ENCODE assay signal across 18 cellular contexts in genomic region chr13:99565478-99566124, GRCh38. TPM values are rescaled to one million over a fixed set of nuclear protein-coding genes. Genes with fewer than 3 reads are reported as not detected.
DNase-seq lines count a peak whose midpoint lies in the region; ATAC-seq and TF ChIP-seq lines count a peak whose summit lies in the region.
"Had no signal": no experiment of that assay in that cellular context is flagged by ENCODE, and none has a peak within 500 bp of the region (broad histone marks: within the 10 kb centered on the region; RNA-seq: fewer than 3 reads in every experiment).

No MANE protein-coding gene starts in this region.

- H3K4me3 ChIP-seq in CD4-positive, alpha-beta memory T cell (ENCODE audit: low read length in 2 of 2): no peak overlapping the region
- H3K4me3 ChIP-seq in astrocyte of the spinal cord (ENCODE audit: low read depth, low read length) (no peak overlapping the region), osteoblast (ENCODE audit: insufficient read depth, low read length) (no peak overlapping the region), PC-3 (ENCODE audit: low read length) (no peak overlapping the region)

- H3K4me1 Mint-ChIP-seq in CD4-positive, alpha-beta memory T cell: peaks cover 3 to 11% (median 5%) of the 10 kb centered on the region in 4 donors
- H3K4me1 Mint-ChIP-seq in mesothelial cell of epicardium: no peaks in the 10 kb centered on the region

- peaks cover 5% of the 10 kb centered on the region for H3K4me1 ChIP-seq in CD4-positive, alpha-beta memory T cell (ENCODE audit: insufficient read depth, low read length)
- H3K4me1 ChIP-seq in osteoblast (ENCODE audit: insufficient read depth, low read length): no peaks in the 10 kb centered on the region
- no peaks in the 10 kb centered on the region for H3K4me1 ChIP-seq in PC-3 (ENCODE audit: insufficient read depth, low read length)
- H3K4me1 ChIP-seq: BE2C, foreskin keratinocyte had no signal

- H3K9me3 Mint-ChIP-seq in CD4-positive, alpha-beta memory T cell: peaks cover 0 to 18% (median 14%) of the 10 kb centered on the region in 8 donors
- peaks cover 13% of the 10 kb centered on the region for H3K9me3 Mint-ChIP-seq in mesothelial cell of epicardium

- H2AFZ ChIP-seq in osteoblast (ENCODE audit: low read length) (no peak overlapping the region), PC-3 (ENCODE audit: low read length) (no peak overlapping the region)

- H3K36me3 ChIP-seq in CD4-positive, alpha-beta memory T cell (ENCODE audit: insufficient read depth, low read length): peaks cover 15% of the 10 kb centered on the region
- H3K36me3 ChIP-seq in osteoblast (ENCODE audit: insufficient read depth, low read length): peaks cover 6% of the 10 kb centered on the region
- no peaks in the 10 kb centered on the region for H3K36me3 ChIP-seq in PC-3 (ENCODE audit: low read depth, low read length)

- H3K4me3 Mint-ChIP-seq in CD4-positive, alpha-beta memory T cell: peak overlapping the region; percentile 61 to 85 (median 80)
- no peak overlapping the region for H3K4me3 Mint-ChIP-seq in mesothelial cell of epicardium

- H3K79me2 ChIP-seq in osteoblast (ENCODE audit: insufficient read depth, low read length) (no peaks in the 10 kb centered on the region), PC-3 (ENCODE audit: low read length) (no peaks in the 10 kb centered on the region)

- intact Hi-C loops in CD4-positive, alpha-beta memory T cell (cut with micrococcal nuclease): no loop called here
- intact Hi-C loops in PC-3 (cut with micrococcal nuclease): no loop called here

- H3K4me2 ChIP-seq in osteoblast (ENCODE audit: insufficient read depth, low read length) (no peak overlapping the region), PC-3 (ENCODE audit: low read length) (no peak overlapping the region)

- CTCF ChIA-PET in CD4-positive, alpha-beta memory T cell (lab: Charles Lee; ENCODE audit: partially characterized antibody): interaction anchor here (0.7 to 1.5 kb wide), 3 partner anchors 36 to 310 kb away, joined by 3 to 5 read pairs (median 3); no protein-coding TSS in a partner anchor
- CTCF ChIA-PET in PC-3 (lab: Charles Lee): no interaction called here

- no peaks in the 10 kb centered on the region for H3K9me3 ChIP-seq in CD4-positive, alpha-beta memory T cell (ENCODE audit: control insufficient read depth in 1 of 2, low read length in 2 of 2)
- H3K9me3 ChIP-seq in osteoblast (ENCODE audit: low read depth, low read length) (no peaks in the 10 kb centered on the region), PC-3 (ENCODE audit: low read length) (no peaks in the 10 kb centered on the region)
- H3K9me3 ChIP-seq: BE2C had no signal

- H3F3A ChIP-seq in PC-3 (ENCODE audit: low read length, unreplicated experiment): no peaks in the 10 kb centered on the region

- H4K20me1 ChIP-seq in osteoblast (ENCODE audit: insufficient read depth, low read length): no peaks in the 10 kb centered on the region
- no peaks in the 10 kb centered on the region for H4K20me1 ChIP-seq in PC-3 (ENCODE audit: low read length)

- H3K9me2 ChIP-seq in PC-3 (replicated peaks; ENCODE audit: low read length): no peaks in the 10 kb centered on the region

- no peak for DNase-seq in CD4-positive, alpha-beta memory T cell
- peak; percentile 22 for DNase-seq in astrocyte of the spinal cord (ENCODE audit: low read depth, low spot score)
- DNase-seq in mesothelial cell of epicardium (ENCODE audit: low spot score in 2 of 2, unreplicated experiment in 2 of 2): no peak
- no peak for DNase-seq in osteoblast (ENCODE audit: insufficient read length, low spot score, missing footprints)
- DNase-seq in PC-3: no peak
- no peak for DNase-seq in activated gamma-delta T cell (lab: John Stamatoyannopoulos, UW)
- DNase-seq: activated CD4-positive, alpha-beta T cell treated with anti-CD3 and anti-CD28 coated beads for 48 hours; BE2C; cerebellar nuclear complex; foreskin keratinocyte; NCI-H1092 treated with DMSO at 0.1 percent for 48 hours; NCI-H2171; occipital lobe; RPMI8226; stimulated activated CD4-positive, alpha-beta T cell treated with anti-CD3 and anti-CD28 coated beads, Interleukin-4, amount 100 ng/mL, for 24 hours had no signal

- H3K27ac Mint-ChIP-seq in CD4-positive, alpha-beta memory T cell: peak overlapping the region in 1 of 7 donors; percentile 55
- peak overlapping the region; percentile 43 for H3K27ac Mint-ChIP-seq in mesothelial cell of epicardium

- BruUV-seq in PC-3 (replicated peaks; lab: Mats Ljungman, UMichigan): no TSS peak

- POLR2A ChIA-PET in CD4-positive, alpha-beta memory T cell (lab: Charles Lee; ENCODE audit: partially characterized antibody): no interaction called here
- POLR2A ChIA-PET in PC-3 (lab: Charles Lee; ENCODE audit: unreplicated experiment): no interaction called here

- no peaks in the 10 kb centered on the region for H3K27me3 ChIP-seq in CD4-positive, alpha-beta memory T cell (ENCODE audit: insufficient read depth, low read length)
- H3K27me3 ChIP-seq in osteoblast (ENCODE audit: insufficient read depth, low read length): no peaks in the 10 kb centered on the region
- no peaks in the 10 kb centered on the region for H3K27me3 ChIP-seq in PC-3 (ENCODE audit: low read length)
- H3K27me3 ChIP-seq: BE2C, foreskin keratinocyte had no signal

- TF ChIP-seq POLR2A in GM18505 (IDR thresholded peaks at IDR 0.05; ENCODE audit: borderline replicate concordance, extremely low read depth, insufficient read depth, insufficient read length): peak; percentile 42

- H3K9ac ChIP-seq in PC-3 (ENCODE audit: low read length): no peak overlapping the region

- in situ Hi-C loops in astrocyte of the spinal cord (cut with HindIII; ENCODE audit: low sequenced_read_pairs): no loop called here

- H3K27me3 Mint-ChIP-seq in CD4-positive, alpha-beta memory T cell: no peaks in the 10 kb centered on the region
- no peaks in the 10 kb centered on the region for H3K27me3 Mint-ChIP-seq in mesothelial cell of epicardium (ENCODE audit: low read depth)

- H3K36me3 Mint-ChIP-seq in CD4-positive, alpha-beta memory T cell: peaks cover 39 to 47% of the 10 kb centered on the region in 2 donors
- peaks cover 39% of the 10 kb centered on the region for H3K36me3 Mint-ChIP-seq in mesothelial cell of epicardium

- TF ChIP-seq CTCF in astrocyte of the spinal cord (IDR thresholded peaks at IDR 0.05; ENCODE audit: low read depth, low read length) (no peak), mesothelial cell of epicardium (IDR thresholded peaks at IDR 0.05; ENCODE audit: unreplicated experiment) (no peak), osteoblast (IDR thresholded peaks at IDR 0.05; ENCODE audit: extremely low read depth, low read depth, low read length) (no peak), PC-3 (conservative IDR thresholded peaks at IDR 0.05; ENCODE audit: low read depth, low read length) (no peak)

- ATAC-seq in GM18505 (IDR thresholded peaks at IDR 0.05; ENCODE audit: unreplicated experiment) (no peak), PC-3 (no peak), HG02571 (IDR thresholded peaks at IDR 0.05; ENCODE audit: unreplicated experiment) (no peak)
- ATAC-seq: foreskin keratinocyte, HCT116 had no signal

- H3K27ac ChIP-seq in CD4-positive, alpha-beta memory T cell (ENCODE audit: low read depth, low read length): no peak overlapping the region
- H3K27ac ChIP-seq in osteoblast (ENCODE audit: low read depth, low read length): no peak overlapping the region
- no peak overlapping the region for H3K27ac ChIP-seq in PC-3 (ENCODE audit: low read length)
- H3K27ac ChIP-seq: foreskin keratinocyte had no signal

RNA-seq across cellular contexts. Expression of gene CLYBL, which starts 40.9 kb away (rescaled TPM):
- total RNA-seq in CD4-positive, alpha-beta memory T cell: 10 to 100 TPM in 1 of 2 experiments, 1 to 10 TPM in 1; 9.8 to 10.1 TPM
- polyA plus RNA-seq in CD4-positive, alpha-beta memory T cell: 10 to 100 TPM; 17.3 to 24.8 TPM
- total RNA-seq in mesothelial cell of epicardium (8.0 to 8.7 TPM (median 8.3 TPM) in 3 replicates), osteoblast (1.1 and 1.2 TPM in 2 replicates), PC-3 (2014; rRNA removed) (3.4 TPM in 1 of 2 replicates, not detected in the other)
